1 cellular context compared by ENCODE assay signal in the genomic region with DNA sequence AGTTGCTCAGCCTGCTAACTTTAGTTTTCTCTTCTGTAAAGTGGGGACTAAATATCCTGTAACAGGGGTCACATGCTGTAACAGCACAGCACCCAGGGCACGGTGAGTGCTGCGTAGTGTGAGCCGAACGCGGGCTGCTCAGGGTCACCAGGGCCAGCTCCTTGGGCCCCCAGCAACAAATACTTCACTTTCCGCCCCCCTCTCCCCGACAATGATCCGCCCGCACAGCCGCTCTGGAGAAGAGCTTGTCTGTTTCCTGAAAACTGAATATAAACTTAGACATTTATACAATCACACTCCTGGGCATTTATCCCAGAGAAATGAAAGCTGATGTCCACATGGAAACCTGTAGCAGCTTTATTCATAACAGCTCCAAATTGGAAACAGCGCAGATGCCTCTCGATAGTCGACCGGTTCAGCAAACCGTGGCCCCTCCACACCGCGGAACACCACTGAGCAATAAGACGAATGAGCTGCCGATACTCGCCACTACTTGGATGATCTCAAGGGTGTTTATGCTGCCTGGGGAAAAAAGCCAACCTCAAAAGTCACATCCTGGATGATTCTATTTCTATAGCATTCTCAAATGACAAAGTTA.
TF ChIP-seq lines count a peak whose summit lies in the region.

No MANE protein-coding gene starts in this region.

TF ChIP-seq in GM23338, 12 proteins besides CTCF, POLR2A, EP300 and RAD21 (continued from another document):
- no peak for TF ChIP-seq ZNF114 (CRISPR knock-in tag; IDR thresholded peaks at IDR 0.05)
- no peak for TF ChIP-seq NANOG (IDR thresholded peaks at IDR 0.05; ENCODE audit: borderline replicate concordance)
- no peak for TF ChIP-seq EZH2 (IDR thresholded peaks at IDR 0.05; ENCODE audit: low read depth, unreplicated experiment)
